ENCODE assay signal across 1 cellular context in genomic region chr7:108623220-108623619, GRCh38.
A peak's percentile ranks its signal among the peaks of the same experiment; 100 is the strongest.
TF ChIP-seq lines count a peak whose summit lies in the region.

No MANE protein-coding gene starts in this region.

TF ChIP-seq in GM12878, 131 proteins besides CTCF, POLR2A, EP300 and RAD21 (continued from another document):
- TF ChIP-seq, protein P1, sequence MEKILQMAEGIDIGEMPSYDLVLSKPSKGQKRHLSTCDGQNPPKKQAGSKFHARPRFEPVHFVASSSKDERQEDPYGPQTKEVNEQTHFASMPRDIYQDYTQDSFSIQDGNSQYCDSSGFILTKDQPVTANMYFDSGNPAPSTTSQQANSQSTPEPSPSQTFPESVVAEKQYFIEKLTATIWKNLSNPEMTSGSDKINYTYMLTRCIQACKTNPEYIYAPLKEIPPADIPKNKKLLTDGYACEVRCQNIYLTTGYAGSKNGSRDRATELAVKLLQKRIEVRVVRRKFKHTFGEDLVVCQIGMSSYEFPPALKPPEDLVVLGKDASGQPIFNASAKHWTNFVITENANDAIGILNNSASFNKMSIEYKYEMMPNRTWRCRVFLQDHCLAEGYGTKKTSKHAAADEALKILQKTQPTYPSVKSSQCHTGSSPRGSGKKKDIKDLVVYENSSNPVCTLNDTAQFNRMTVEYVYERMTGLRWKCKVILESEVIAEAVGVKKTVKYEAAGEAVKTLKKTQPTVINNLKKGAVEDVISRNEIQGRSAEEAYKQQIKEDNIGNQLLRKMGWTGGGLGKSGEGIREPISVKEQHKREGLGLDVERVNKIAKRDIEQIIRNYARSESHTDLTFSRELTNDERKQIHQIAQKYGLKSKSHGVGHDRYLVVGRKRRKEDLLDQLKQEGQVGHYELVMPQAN (conservative IDR thresholded peaks at IDR 0.05), result no peak
- TF ChIP-seq CHD4 (IDR thresholded peaks at IDR 0.05) (no peak), MTA2 (IDR thresholded peaks at IDR 0.05; ENCODE audit: low read depth) (no peak), PBX3 (IDR thresholded peaks at IDR 0.05; ENCODE audit: insufficient replicate concordance, low read depth, low read length) (no peak), CHD2 (IDR thresholded peaks at IDR 0.05; ENCODE audit: borderline replicate concordance, low read depth, low read length) (no peak), CBFB (IDR thresholded peaks at IDR 0.05; ENCODE audit: low read depth) (no peak), BCL11A (IDR thresholded peaks at IDR 0.05; ENCODE audit: low read depth, low read length) (peak; percentile 65; the same call in 1 of the 2 replicates), REST (IDR thresholded peaks at IDR 0.05; ENCODE audit: low read depth, low read length) (no peak), JUNB (IDR thresholded peaks at IDR 0.05) (peak; percentile 93), KLF5 (IDR thresholded peaks at IDR 0.05; ENCODE audit: partially characterized antibody) (no peak), TCF12 (IDR thresholded peaks at IDR 0.05; ENCODE audit: low read depth, low read length) (no peak), HDAC6 (IDR thresholded peaks at IDR 0.05; ENCODE audit: unreplicated experiment) (no peak), FOXM1 (IDR thresholded peaks at IDR 0.05; ENCODE audit: low read depth, low read length) (peak; percentile 70; the same call in 1 of the 2 replicates), CREB1 (IDR thresholded peaks at IDR 0.05; ENCODE audit: low read depth) (peak; percentile 50; the same call in 1 of the 2 replicates), SREBF2 (IDR thresholded peaks at IDR 0.05; ENCODE audit: low read length) (no peak), GABPA (IDR thresholded peaks at IDR 0.05; ENCODE audit: low read depth) (0 out of 2 replicates have a peak, but pooled peaks have one; percentile 20), DPF2 (IDR thresholded peaks at IDR 0.05) (no peak), CREM (IDR thresholded peaks at IDR 0.05; ENCODE audit: low read depth) (peak; percentile 44; the same call in 1 of the 2 replicates), KAT2A (conservative IDR thresholded peaks at IDR 0.05; ENCODE audit: control insufficient read depth, low read depth, low read length) (no peak), TAF1 (IDR thresholded peaks at IDR 0.05; ENCODE audit: borderline replicate concordance, low read depth, low read length) (no peak), NR2C1 (IDR thresholded peaks at IDR 0.05) (no peak), POLR2AphosphoS2 (IDR thresholded peaks at IDR 0.05; ENCODE audit: low read depth, low read length) (no peak), NFXL1 (IDR thresholded peaks at IDR 0.05; ENCODE audit: borderline replicate concordance) (no peak), IKZF1 (conservative IDR thresholded peaks at IDR 0.05) (no peak), ETV6 (conservative IDR thresholded peaks at IDR 0.05 in 1 of 2, IDR thresholded peaks at IDR 0.05 in 1 of 2; ENCODE audit: borderline replicate concordance in 1 of 2, low read depth in 1 of 2) (no peak; a peak in 1 of 4 replicates), SRF (IDR thresholded peaks at IDR 0.05; ENCODE audit: low read depth in 2 of 2, low read length in 2 of 2) (no peak), MYB (IDR thresholded peaks at IDR 0.05; ENCODE audit: borderline replicate concordance, low read depth, low read length) (no peak), BMI1 (IDR thresholded peaks at IDR 0.05; ENCODE audit: borderline replicate concordance) (no peak), ZSCAN29 (IDR thresholded peaks at IDR 0.05) (no peak), MYC (IDR thresholded peaks at IDR 0.05; ENCODE audit: insufficient read depth, insufficient read length, insufficient replicate concordance, low read length, severe bottlenecking) (no peak), CHD1 (IDR thresholded peaks at IDR 0.05; ENCODE audit: low read depth, low read length) (no peak)
- TF ChIP-seq, protein P2, sequence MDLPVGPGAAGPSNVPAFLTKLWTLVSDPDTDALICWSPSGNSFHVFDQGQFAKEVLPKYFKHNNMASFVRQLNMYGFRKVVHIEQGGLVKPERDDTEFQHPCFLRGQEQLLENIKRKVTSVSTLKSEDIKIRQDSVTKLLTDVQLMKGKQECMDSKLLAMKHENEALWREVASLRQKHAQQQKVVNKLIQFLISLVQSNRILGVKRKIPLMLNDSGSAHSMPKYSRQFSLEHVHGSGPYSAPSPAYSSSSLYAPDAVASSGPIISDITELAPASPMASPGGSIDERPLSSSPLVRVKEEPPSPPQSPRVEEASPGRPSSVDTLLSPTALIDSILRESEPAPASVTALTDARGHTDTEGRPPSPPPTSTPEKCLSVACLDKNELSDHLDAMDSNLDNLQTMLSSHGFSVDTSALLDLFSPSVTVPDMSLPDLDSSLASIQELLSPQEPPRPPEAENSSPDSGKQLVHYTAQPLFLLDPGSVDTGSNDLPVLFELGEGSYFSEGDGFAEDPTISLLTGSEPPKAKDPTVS (IDR thresholded peaks at IDR 0.05; ENCODE audit: low read depth, low read length), result no peak
- TF ChIP-seq, protein P3, sequence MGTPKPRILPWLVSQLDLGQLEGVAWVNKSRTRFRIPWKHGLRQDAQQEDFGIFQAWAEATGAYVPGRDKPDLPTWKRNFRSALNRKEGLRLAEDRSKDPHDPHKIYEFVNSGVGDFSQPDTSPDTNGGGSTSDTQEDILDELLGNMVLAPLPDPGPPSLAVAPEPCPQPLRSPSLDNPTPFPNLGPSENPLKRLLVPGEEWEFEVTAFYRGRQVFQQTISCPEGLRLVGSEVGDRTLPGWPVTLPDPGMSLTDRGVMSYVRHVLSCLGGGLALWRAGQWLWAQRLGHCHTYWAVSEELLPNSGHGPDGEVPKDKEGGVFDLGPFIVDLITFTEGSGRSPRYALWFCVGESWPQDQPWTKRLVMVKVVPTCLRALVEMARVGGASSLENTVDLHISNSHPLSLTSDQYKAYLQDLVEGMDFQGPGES (IDR thresholded peaks at IDR 0.05), result no peak
- TF ChIP-seq, protein P4, sequence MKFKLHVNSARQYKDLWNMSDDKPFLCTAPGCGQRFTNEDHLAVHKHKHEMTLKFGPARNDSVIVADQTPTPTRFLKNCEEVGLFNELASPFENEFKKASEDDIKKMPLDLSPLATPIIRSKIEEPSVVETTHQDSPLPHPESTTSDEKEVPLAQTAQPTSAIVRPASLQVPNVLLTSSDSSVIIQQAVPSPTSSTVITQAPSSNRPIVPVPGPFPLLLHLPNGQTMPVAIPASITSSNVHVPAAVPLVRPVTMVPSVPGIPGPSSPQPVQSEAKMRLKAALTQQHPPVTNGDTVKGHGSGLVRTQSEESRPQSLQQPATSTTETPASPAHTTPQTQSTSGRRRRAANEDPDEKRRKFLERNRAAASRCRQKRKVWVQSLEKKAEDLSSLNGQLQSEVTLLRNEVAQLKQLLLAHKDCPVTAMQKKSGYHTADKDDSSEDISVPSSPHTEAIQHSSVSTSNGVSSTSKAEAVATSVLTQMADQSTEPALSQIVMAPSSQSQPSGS (IDR thresholded peaks at IDR 0.05; ENCODE audit: low read length), result peak; percentile 75; the same call in 1 of the 2 replicates
- TF ChIP-seq, protein P5, sequence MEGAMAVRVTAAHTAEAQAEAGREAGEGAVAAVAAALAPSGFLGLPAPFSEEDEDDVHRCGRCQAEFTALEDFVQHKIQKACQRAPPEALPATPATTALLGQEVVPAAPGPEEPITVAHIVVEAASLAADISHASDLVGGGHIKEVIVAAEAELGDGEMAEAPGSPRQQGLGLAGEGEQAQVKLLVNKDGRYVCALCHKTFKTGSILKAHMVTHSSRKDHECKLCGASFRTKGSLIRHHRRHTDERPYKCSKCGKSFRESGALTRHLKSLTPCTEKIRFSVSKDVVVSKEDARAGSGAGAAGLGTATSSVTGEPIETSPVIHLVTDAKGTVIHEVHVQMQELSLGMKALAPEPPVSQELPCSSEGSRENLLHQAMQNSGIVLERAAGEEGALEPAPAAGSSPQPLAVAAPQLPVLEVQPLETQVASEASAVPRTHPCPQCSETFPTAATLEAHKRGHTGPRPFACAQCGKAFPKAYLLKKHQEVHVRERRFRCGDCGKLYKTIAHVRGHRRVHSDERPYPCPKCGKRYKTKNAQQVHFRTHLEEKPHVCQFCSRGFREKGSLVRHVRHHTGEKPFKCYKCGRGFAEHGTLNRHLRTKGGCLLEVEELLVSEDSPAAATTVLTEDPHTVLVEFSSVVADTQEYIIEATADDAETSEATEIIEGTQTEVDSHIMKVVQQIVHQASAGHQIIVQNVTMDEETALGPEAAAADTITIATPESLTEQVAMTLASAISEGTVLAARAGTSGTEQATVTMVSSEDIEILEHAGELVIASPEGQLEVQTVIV (IDR thresholded peaks at IDR 0.05; ENCODE audit: borderline replicate concordance, partially characterized antibody), result no peak
- TF ChIP-seq, protein P6, sequence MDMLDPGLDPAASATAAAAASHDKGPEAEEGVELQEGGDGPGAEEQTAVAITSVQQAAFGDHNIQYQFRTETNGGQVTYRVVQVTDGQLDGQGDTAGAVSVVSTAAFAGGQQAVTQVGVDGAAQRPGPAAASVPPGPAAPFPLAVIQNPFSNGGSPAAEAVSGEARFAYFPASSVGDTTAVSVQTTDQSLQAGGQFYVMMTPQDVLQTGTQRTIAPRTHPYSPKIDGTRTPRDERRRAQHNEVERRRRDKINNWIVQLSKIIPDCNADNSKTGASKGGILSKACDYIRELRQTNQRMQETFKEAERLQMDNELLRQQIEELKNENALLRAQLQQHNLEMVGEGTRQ (IDR thresholded peaks at IDR 0.05; ENCODE audit: borderline replicate concordance, low read depth, low read length), result no peak
